ENCODE assay signal across 8 cellular contexts in the genomic region with DNA sequence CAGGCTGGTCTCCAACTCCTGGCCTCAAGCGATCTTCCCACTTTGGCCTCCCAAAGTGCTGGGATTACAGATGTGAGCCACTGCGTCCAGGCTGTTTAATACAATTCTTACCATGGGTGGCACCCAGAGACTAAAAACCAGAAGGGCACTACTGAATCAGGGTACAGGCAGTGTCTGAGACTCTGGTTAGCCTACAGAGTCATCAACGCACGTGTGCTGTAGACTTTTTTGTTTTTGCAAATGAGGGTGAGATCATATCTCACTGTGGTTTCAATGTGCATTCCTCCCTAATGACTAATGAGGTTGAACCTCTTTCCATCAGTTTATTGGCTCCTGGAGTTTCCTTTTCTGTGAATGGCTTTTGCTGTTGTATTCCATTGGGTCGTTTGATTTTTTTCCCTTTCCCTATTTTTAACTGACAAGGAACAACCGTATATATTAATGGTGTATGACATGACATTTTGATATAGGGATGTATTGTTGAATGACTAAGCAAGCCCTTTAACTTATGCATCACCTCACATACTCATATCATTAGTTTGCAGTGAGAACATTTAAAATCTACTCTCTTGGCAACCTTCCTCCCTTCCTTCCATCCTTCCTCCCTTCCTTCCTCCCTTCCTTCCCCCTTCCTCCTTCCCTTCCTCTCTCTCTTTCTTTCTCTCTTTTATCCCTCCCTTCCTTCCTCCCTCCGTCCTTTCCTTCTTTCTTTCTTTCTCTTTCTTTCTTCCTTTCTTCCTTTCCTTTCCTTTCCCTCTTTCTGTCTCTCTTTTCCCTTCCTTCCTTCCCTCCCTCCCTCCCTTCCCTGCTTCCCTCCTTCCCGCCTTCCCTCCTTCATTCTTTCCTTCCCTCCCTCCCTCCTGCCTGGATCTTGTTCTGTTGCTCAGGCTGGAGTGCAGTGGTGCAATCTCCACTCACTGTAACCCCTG. TPM values are rescaled to one million over a fixed set of nuclear protein-coding genes. Genes with fewer than 3 reads are reported as not detected.
DNase-seq lines count a peak whose midpoint lies in the region; ATAC-seq and TF ChIP-seq lines count a peak whose summit lies in the region.

No MANE protein-coding gene starts in this region.

- H3K27ac ChIP-seq in duodenal mucosa (ENCODE audit: low read depth, low read length), result peak overlapping the region; percentile 13
- H3K27ac ChIP-seq in osteoblast (ENCODE audit: low read depth, low read length), result peak overlapping the region; percentile 99

- H3K36me3 ChIP-seq in duodenal mucosa (ENCODE audit: control insufficient read depth in 1 of 2, insufficient read depth in 2 of 2, low read length in 2 of 2), result no peaks in the 10 kb centered on the region
- H3K36me3 ChIP-seq in osteoblast (ENCODE audit: insufficient read depth, low read length), result no peaks in the 10 kb centered on the region

- no peak for TF ChIP-seq CTCF in osteoblast (IDR thresholded peaks at IDR 0.05; ENCODE audit: extremely low read depth, low read depth, low read length)

- H3K4me2 ChIP-seq in osteoblast (ENCODE audit: insufficient read depth, low read length), result peak overlapping the region; percentile 72

- H3K4me3 ChIP-seq in duodenal mucosa (ENCODE audit: low read depth in 1 of 2, low read length in 2 of 2) (no peak overlapping the region), osteoblast (ENCODE audit: insufficient read depth, low read length) (peak overlapping the region; percentile 20)

- H3K27me3 ChIP-seq in duodenal mucosa (ENCODE audit: control insufficient read depth in 1 of 2, insufficient read depth in 2 of 2, low read length in 2 of 2) (no peaks in the 10 kb centered on the region), osteoblast (ENCODE audit: insufficient read depth, low read length) (no peaks in the 10 kb centered on the region)

- H4K20me1 ChIP-seq in osteoblast (ENCODE audit: insufficient read depth, low read length), result no peaks in the 10 kb centered on the region

- H2AFZ ChIP-seq in osteoblast (ENCODE audit: low read length), result no peak overlapping the region

- no peak overlapping the region for H3K9ac ChIP-seq in duodenal mucosa (ENCODE audit: low read depth in 1 of 2, low read length in 2 of 2)

- DNase-seq in AG08395 (ENCODE audit: low spot score) (peak; percentile 84), SIG-M5 (lab: John Stamatoyannopoulos, UW) (peak; percentile 23), osteoblast (ENCODE audit: insufficient read length, low spot score, missing footprints) (peak; percentile 94), NCI-H128 (lab: John Stamatoyannopoulos, UW; ENCODE audit: unreplicated experiment) (no peak), NCI-H1436 (lab: John Stamatoyannopoulos, UW) (no peak)

- no peaks in the 10 kb centered on the region for H3K79me2 ChIP-seq in osteoblast (ENCODE audit: insufficient read depth, low read length)

- H3K9me3 ChIP-seq in duodenal mucosa (ENCODE audit: control insufficient read depth in 1 of 2, low read length in 2 of 2), result no peaks in the 10 kb centered on the region
- no peaks in the 10 kb centered on the region for H3K9me3 ChIP-seq in osteoblast (ENCODE audit: low read depth, low read length)

- H3K4me1 ChIP-seq in duodenal mucosa (ENCODE audit: control insufficient read depth in 1 of 2, insufficient read depth in 2 of 2, low read length in 2 of 2) (peaks cover 15 to 16% of the 10 kb centered on the region in 2 donors), osteoblast (ENCODE audit: insufficient read depth, low read length) (peaks cover 36% of the 10 kb centered on the region)

- ATAC-seq in GM18511 (IDR thresholded peaks at IDR 0.05; ENCODE audit: unreplicated experiment) (peak; percentile 88), HG03103 (IDR thresholded peaks at IDR 0.05; ENCODE audit: low read depth, unreplicated experiment) (peak; percentile 56)

RNA-seq across cellular contexts. Expression of gene TMEM270, which starts 9.3 kb away (rescaled TPM):
- not detected in 2 replicates for total RNA-seq in osteoblast

RNA-seq across cellular contexts. Expression of gene METTL27, which starts 9.4 kb away (rescaled TPM):
- 8.7 and 8.8 TPM in 2 replicates for total RNA-seq in osteoblast

RNA-seq across cellular contexts. Expression of gene CLDN4, which starts 20.9 kb away (rescaled TPM):
- total RNA-seq in osteoblast, result 0.36 and 0.59 TPM in 2 replicates

Comparison
In these comparisons a context has a peak if more than half of its experiments do, and no peak if none do; other contexts are left out.
1. DNase-seq: peak in AG08395 (single experiment), SIG-M5 (single experiment) and osteoblast (single experiment); none in NCI-H128 (single experiment) and NCI-H1436 (single experiment).